In genomic region chr10:131909014-131909808, GRCh38 we compare ENCODE assay signal across 12 cellular contexts. TPM values are rescaled to one million over a fixed set of nuclear protein-coding genes. Genes with fewer than 3 reads are reported as not detected.
A peak's percentile ranks its signal among the peaks of the same experiment; 100 is the strongest.
DNase-seq lines count a peak whose midpoint lies in the region; ATAC-seq and TF ChIP-seq lines count a peak whose summit lies in the region.
"Had no signal": no experiment of that assay in that cellular context is flagged by ENCODE, and none has a peak within 500 bp of the region (broad histone marks: within the 10 kb centered on the region; RNA-seq: fewer than 3 reads in every experiment).

No MANE protein-coding gene starts in this region.

- H3K9me3 ChIP-seq in KOPT-K1 (ENCODE audit: insufficient read depth, low read length, poor library complexity, severe bottlenecking), result no peaks in the 10 kb centered on the region
- H3K9me3 ChIP-seq: colonic mucosa had no signal

- peaks cover 35% of the 10 kb centered on the region for H3K36me3 Mint-ChIP-seq in activated CD4-positive, alpha-beta memory T cell treated with anti-CD3 and anti-CD28 coated beads for 36 hours
- H3K36me3 Mint-ChIP-seq in activated CD4-positive, alpha-beta memory T cell treated with anti-CD3 and anti-CD28 coated beads, Interleukin-2, amount 10 ng/mL, durations not matched to agents 7 days and 5 days (ENCODE audit: low read depth), result peaks cover 69% of the 10 kb centered on the region
- peaks cover 42% of the 10 kb centered on the region for H3K36me3 Mint-ChIP-seq in central memory CD8-positive, alpha-beta T cell (ENCODE audit: insufficient read depth)
- peaks cover 19% of the 10 kb centered on the region for H3K36me3 Mint-ChIP-seq in osteocyte (ENCODE audit: unreplicated experiment)

- H3K27ac Mint-ChIP-seq in activated CD4-positive, alpha-beta memory T cell treated with anti-CD3 and anti-CD28 coated beads for 36 hours, result peak overlapping the region; percentile 38
- H3K27ac Mint-ChIP-seq in activated CD4-positive, alpha-beta memory T cell treated with anti-CD3 and anti-CD28 coated beads, Interleukin-2, amount 10 ng/mL, durations not matched to agents 7 days and 5 days, result no peak overlapping the region
- H3K27ac Mint-ChIP-seq in central memory CD8-positive, alpha-beta T cell (ENCODE audit: low read depth), result peak overlapping the region; percentile 35
- H3K27ac Mint-ChIP-seq in osteocyte (ENCODE audit: unreplicated experiment), result peak overlapping the region; percentile 32

- POLR2A ChIA-PET in activated CD4-positive, alpha-beta memory T cell treated with anti-CD3 and anti-CD28 coated beads for 36 hours (lab: Charles Lee), result no interaction called here
- POLR2A ChIA-PET in activated CD4-positive, alpha-beta memory T cell treated with anti-CD3 and anti-CD28 coated beads, Interleukin-2, amount 10 ng/mL, durations not matched to agents 7 days and 5 days (lab: Charles Lee), result interaction anchor here (1.0 kb wide), 1 partner anchor 9 kb away, joined by 3 read pairs; no protein-coding TSS in a partner anchor

- peak overlapping the region; percentile 82 for H3K27ac ChIP-seq in KOPT-K1 (ENCODE audit: low read depth, low read length, poor library complexity, severe bottlenecking)
- H3K27ac ChIP-seq: colonic mucosa had no signal

- CTCF ChIA-PET in activated CD4-positive, alpha-beta memory T cell treated with anti-CD3 and anti-CD28 coated beads for 36 hours (lab: Charles Lee), result interaction anchor here (1.2 kb wide), 1 partner anchor 35 kb away, joined by 3 read pairs; no protein-coding TSS in a partner anchor
- CTCF ChIA-PET in activated CD4-positive, alpha-beta memory T cell treated with anti-CD3 and anti-CD28 coated beads, Interleukin-2, amount 10 ng/mL, durations not matched to agents 7 days and 5 days (lab: Charles Lee), result interaction anchor here (1.1 kb wide), 1 partner anchor 64 kb away, joined by 3 read pairs; no protein-coding TSS in a partner anchor

- peaks cover 51% of the 10 kb centered on the region for H3K36me3 ChIP-seq in KOPT-K1 (ENCODE audit: insufficient read depth, low read length)
- H3K36me3 ChIP-seq: colonic mucosa had no signal

- peaks cover 73% of the 10 kb centered on the region for H3K4me1 Mint-ChIP-seq in activated CD4-positive, alpha-beta memory T cell treated with anti-CD3 and anti-CD28 coated beads for 36 hours (ENCODE audit: low read depth)
- H3K4me1 Mint-ChIP-seq in activated CD4-positive, alpha-beta memory T cell treated with anti-CD3 and anti-CD28 coated beads, Interleukin-2, amount 10 ng/mL, durations not matched to agents 7 days and 5 days, result peaks cover 64% of the 10 kb centered on the region
- peaks cover 62% of the 10 kb centered on the region for H3K4me1 Mint-ChIP-seq in central memory CD8-positive, alpha-beta T cell
- peaks cover 26% of the 10 kb centered on the region for H3K4me1 Mint-ChIP-seq in osteocyte (ENCODE audit: unreplicated experiment)

- DNase-seq in activated CD4-positive, alpha-beta memory T cell treated with anti-CD3 and anti-CD28 coated beads for 36 hours, result peak; percentile 8
- no peak for DNase-seq in activated CD4-positive, alpha-beta memory T cell treated with anti-CD3 and anti-CD28 coated beads, Interleukin-2, amount 10 ng/mL, durations not matched to agents 7 days and 5 days
- DNase-seq in central memory CD8-positive, alpha-beta T cell (ENCODE audit: low spot score in 2 of 2), result no peak
- DNase-seq in osteocyte (ENCODE audit: extremely low spot score, unreplicated experiment) (no peak), mucosa of gallbladder (ENCODE audit: low spot score) (no peak), NCI-H2081 (lab: John Stamatoyannopoulos, UW) (no peak), SKM-1 treated with dmso at 0.1 percent for 144 hours (lab: John Stamatoyannopoulos, UW; ENCODE audit: unreplicated experiment) (no peak)
- DNase-seq: anterior cingulate cortex, colonic mucosa, KG1, NCI-H146 had no signal

- intact Hi-C loops in activated CD4-positive, alpha-beta memory T cell treated with anti-CD3 and anti-CD28 coated beads for 36 hours (cut with micrococcal nuclease), result loop anchor here (5.0 to 10.0 kb wide), 2 partner anchors 538 to 1794 kb away; partner anchors contain the start of gene C10orf143

- no peaks in the 10 kb centered on the region for H3K27me3 Mint-ChIP-seq in activated CD4-positive, alpha-beta memory T cell treated with anti-CD3 and anti-CD28 coated beads for 36 hours
- no peaks in the 10 kb centered on the region for H3K27me3 Mint-ChIP-seq in activated CD4-positive, alpha-beta memory T cell treated with anti-CD3 and anti-CD28 coated beads, Interleukin-2, amount 10 ng/mL, durations not matched to agents 7 days and 5 days
- H3K27me3 Mint-ChIP-seq in central memory CD8-positive, alpha-beta T cell, result no peaks in the 10 kb centered on the region
- no peaks in the 10 kb centered on the region for H3K27me3 Mint-ChIP-seq in osteocyte (ENCODE audit: unreplicated experiment)

- peaks cover 2% of the 10 kb centered on the region for H3K9me3 Mint-ChIP-seq in activated CD4-positive, alpha-beta memory T cell treated with anti-CD3 and anti-CD28 coated beads for 36 hours
- H3K9me3 Mint-ChIP-seq in activated CD4-positive, alpha-beta memory T cell treated with anti-CD3 and anti-CD28 coated beads, Interleukin-2, amount 10 ng/mL, durations not matched to agents 7 days and 5 days, result peaks cover 2% of the 10 kb centered on the region
- H3K9me3 Mint-ChIP-seq in central memory CD8-positive, alpha-beta T cell, result no peaks in the 10 kb centered on the region
- no peaks in the 10 kb centered on the region for H3K9me3 Mint-ChIP-seq in osteocyte (ENCODE audit: unreplicated experiment)

- H3K4me3 Mint-ChIP-seq in activated CD4-positive, alpha-beta memory T cell treated with anti-CD3 and anti-CD28 coated beads for 36 hours, result no peak overlapping the region
- no peak overlapping the region for H3K4me3 Mint-ChIP-seq in activated CD4-positive, alpha-beta memory T cell treated with anti-CD3 and anti-CD28 coated beads, Interleukin-2, amount 10 ng/mL, durations not matched to agents 7 days and 5 days
- no peak overlapping the region for H3K4me3 Mint-ChIP-seq in central memory CD8-positive, alpha-beta T cell
- H3K4me3 Mint-ChIP-seq in osteocyte (ENCODE audit: unreplicated experiment), result no peak overlapping the region

- no peak for ATAC-seq in central memory CD8-positive, alpha-beta T cell (replicated peaks; ENCODE audit: extremely low read depth, poor library complexity, severe bottlenecking)

- TF ChIP-seq CTCF in osteocyte (IDR thresholded peaks at IDR 0.05), result no peak

RNA-seq across cellular contexts. Expression of gene PPP2R2D, which starts 8.4 kb away (rescaled TPM):
- total RNA-seq in activated CD4-positive, alpha-beta memory T cell treated with anti-CD3 and anti-CD28 coated beads for 36 hours, result 10 to 100 TPM; 31.9 to 32.3 TPM
- total RNA-seq in activated CD4-positive, alpha-beta memory T cell treated with anti-CD3 and anti-CD28 coated beads, Interleukin-2, amount 10 ng/mL, durations not matched to agents 7 days and 5 days, result 10 to 100 TPM; 40.3 to 40.8 TPM
- total RNA-seq in osteocyte (28.9 and 29.3 TPM in 2 replicates), mucosa of gallbladder (28.1 TPM)
